Comparison of ENCODE assay signal across 8 cellular contexts in genomic region chr5:170603578-170604565, GRCh38.
DNase-seq lines count a peak whose midpoint lies in the region; ATAC-seq and TF ChIP-seq lines count a peak whose summit lies in the region.

No MANE protein-coding gene starts in this region.

- H3K4me3 ChIP-seq in AG04449 (ENCODE audit: low read depth, low read length): no peak overlapping the region
- no peak overlapping the region for H3K4me3 ChIP-seq in SJCRH30
- H3K4me3 ChIP-seq in brain microvascular endothelial cell (ENCODE audit: low read depth, low read length): no peak overlapping the region

- TF ChIP-seq CTCF in AG04449 (IDR thresholded peaks at IDR 0.05; ENCODE audit: insufficient read depth, low read length, missing control alignments) (peak; percentile 56), GM12874 (IDR thresholded peaks at IDR 0.05; ENCODE audit: insufficient read depth, low read depth, low read length) (peak; percentile 73), brain microvascular endothelial cell (IDR thresholded peaks at IDR 0.05; ENCODE audit: low read depth, low read length, missing control alignments) (peak; percentile 86)

- in situ Hi-C loops in brain microvascular endothelial cell (cut with HindIII; ENCODE audit: low pct_ligation_motif_present, low sequenced_read_pairs): no loop called here

- ATAC-seq in GM18873 (IDR thresholded peaks at IDR 0.05; ENCODE audit: low FRiP score, unreplicated experiment): no peak

- peaks cover 1% of the 10 kb centered on the region; the same call in 1 of the 2 replicates for H3K4me1 ChIP-seq in SJCRH30

- no peaks in the 10 kb centered on the region for H3K27me3 ChIP-seq in SJCRH30
- no peaks in the 10 kb centered on the region for H3K27me3 ChIP-seq in brain microvascular endothelial cell (replicated peaks)

- CTCF ChIA-PET in AG04449 (lab: Yijun Ruan, JAX): interaction anchor here (1.2 to 1.7 kb wide), 6 partner anchors 20 to 169 kb away, joined by 3 to 6 read pairs (median 5); no protein-coding TSS in a partner anchor

- H3K9me3 ChIP-seq in SJCRH30 (replicated peaks): no peaks in the 10 kb centered on the region

- POLR2A ChIA-PET in AG04449 (lab: Yijun Ruan, JAX): no interaction called here

- H3K36me3 ChIP-seq in SJCRH30 (no peaks in the 10 kb centered on the region), brain microvascular endothelial cell (replicated peaks) (no peaks in the 10 kb centered on the region)

- no peak overlapping the region for H3K27ac ChIP-seq in SJCRH30
- H3K27ac ChIP-seq in brain microvascular endothelial cell: no peak overlapping the region

- DNase-seq in AG04449 (ENCODE audit: low read depth, low spot score) (no peak), HT-29 (ENCODE audit: low spot score) (peak; percentile 63), SJCRH30 (peak; percentile 63 to 79), brain microvascular endothelial cell (peak; percentile 37), left kidney (ENCODE audit: low read depth, low spot score) (peak; percentile 89)
- peak; percentile 81 for DNase-seq in stimulated activated CD8-positive, alpha-beta memory T cell treated with anti-CD3 and anti-CD28 coated beads, Interleukin-4, amount 100 ng/mL, for 48 hours
